In the genomic region with DNA sequence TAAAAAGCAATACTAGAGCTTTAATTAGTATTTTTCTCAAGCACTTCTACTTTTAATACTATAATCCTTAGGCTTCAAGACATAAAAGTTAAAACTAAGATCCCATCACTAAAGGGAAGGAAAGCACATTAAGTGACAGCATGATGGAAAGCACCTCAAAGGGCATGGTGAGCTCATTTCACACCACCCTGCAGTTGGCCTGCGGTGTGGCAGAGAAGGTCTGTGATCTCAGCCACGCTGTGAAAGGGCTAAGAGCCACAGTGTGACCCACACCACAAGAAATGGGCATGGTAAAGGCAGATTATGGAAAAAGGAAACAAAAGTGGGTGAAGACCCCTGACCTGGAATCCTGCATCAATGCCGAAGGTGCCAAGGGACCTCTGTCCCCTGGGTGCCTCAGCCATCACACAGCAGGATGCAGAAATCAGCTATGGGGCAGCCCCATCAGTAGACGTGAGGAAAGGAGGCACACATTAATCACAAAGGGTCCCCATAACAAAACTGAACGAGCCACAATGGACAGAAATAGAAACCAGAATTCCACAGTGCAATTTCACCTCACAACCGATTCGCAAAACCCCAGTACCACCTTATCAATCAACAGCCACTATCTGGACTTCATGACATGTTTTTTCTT, we compare ENCODE assay signal across 19 cellular contexts. TPM values are rescaled to one million over a fixed set of nuclear protein-coding genes. Genes with fewer than 3 reads are reported as not detected.
DNase-seq lines count a peak whose midpoint lies in the region; ATAC-seq and TF ChIP-seq lines count a peak whose summit lies in the region.
"Had no signal": no experiment of that assay in that cellular context is flagged by ENCODE, and none has a peak within 500 bp of the region (broad histone marks: within the 10 kb centered on the region; RNA-seq: fewer than 3 reads in every experiment).

No MANE protein-coding gene starts in this region.

- CTCF ChIA-PET in mammary epithelial cell (lab: Charles Lee; ENCODE audit: low non-redundant PET), result no interaction called here

- H2AK5ac ChIP-seq in H9 (ENCODE audit: insufficient read length, low read length), result no peak overlapping the region

- H3K4me1 Mint-ChIP-seq in T-helper 1 cell treated with Interleukin-12 subunit alpha and Interleukin-12 subunit beta and Interleukin-4 antibody, amounts not matched to agents 30 μg/mL and 1 μg/mL, for 36 hours (ENCODE audit: low read depth), result peaks cover 4% of the 10 kb centered on the region
- H3K4me1 Mint-ChIP-seq in H9 (peaks cover 0 to 7% of the 10 kb centered on the region in 2 experiments; a peak in 2 of 4 replicates), natural killer cell (peaks cover 19 to 23% of the 10 kb centered on the region in 2 donors)

- H2BK5ac ChIP-seq in H9 (ENCODE audit: insufficient read length, low read length), result no peak overlapping the region

- H2BK12ac ChIP-seq in H9 (ENCODE audit: insufficient read length, low read depth, low read length), result no peak overlapping the region

- TF ChIP-seq CTCF in H9 (conservative IDR thresholded peaks at IDR 0.05) (no peak), natural killer cell (IDR thresholded peaks at IDR 0.05) (no peak), ovary (IDR thresholded peaks at IDR 0.05) (no peak), mammary epithelial cell (conservative IDR thresholded peaks at IDR 0.05 in 1 of 2, IDR thresholded peaks at IDR 0.05 in 1 of 2; ENCODE audit: extremely low read depth in 1 of 2, insufficient read depth in 1 of 2, low read depth in 1 of 2, low read length in 2 of 2) (no peak)

- H3K56ac ChIP-seq in H9 (ENCODE audit: insufficient read length, low read depth, low read length), result no peak overlapping the region

- dilution Hi-C loops in mammary epithelial cell (cut with HindIII; ENCODE audit: low sequenced_read_pairs), result no loop called here

- DNase-seq in T-helper 1 cell (no peak), H9 (no peak), natural killer cell (no peak), ovary (no peak), mammary epithelial cell (no peak), SK-N-DZ (ENCODE audit: low spot score) (no peak)
- DNase-seq: AML-193; Caco-2; CD4-positive, alpha-beta T cell; DMS153; DMS79; GDM1; GM23248; HCEC 1CT had no signal

- ATAC-seq in natural killer cell, result peak in 2 of 3 donors; percentile 77 to 87
- ATAC-seq: A549 had no signal

- TF ChIP-seq EP300 in ovary (IDR thresholded peaks at IDR 0.05), result no peak

- H3K4ac ChIP-seq in H9 (ENCODE audit: low read depth, low read length), result no peak overlapping the region

- no peak overlapping the region for H2BK120ac ChIP-seq in H9 (ENCODE audit: low read depth, low read length, poor library complexity, severe bottlenecking)

- no peak for TF ChIP-seq POLR2A in ovary (IDR thresholded peaks at IDR 0.05)

- H2BK15ac ChIP-seq in H9 (ENCODE audit: low read depth, low read length), result no peak overlapping the region

- H3K4me3 ChIP-seq in ovary (no peak overlapping the region), mammary epithelial cell (replicated peaks in 1 of 3; ENCODE audit: insufficient read depth in 1 of 3, low read depth in 2 of 3, low read length in 3 of 3) (no peak overlapping the region)
- H3K4me3 ChIP-seq: A549, GM23248 had no signal

- no peak overlapping the region for H3K9ac ChIP-seq in H9 (ENCODE audit: extremely low read depth, insufficient read length, low read length)
- H3K9ac ChIP-seq in mammary epithelial cell (ENCODE audit: insufficient read depth, low read length), result no peak overlapping the region
- H3K9ac ChIP-seq: GM23248 had no signal

- no peak overlapping the region for H2AFZ ChIP-seq in H9 (ENCODE audit: low read length)
- no peak overlapping the region for H2AFZ ChIP-seq in mammary epithelial cell (ENCODE audit: low read depth, low read length)
- H2AFZ ChIP-seq: GM23248 had no signal

- no peaks in the 10 kb centered on the region for H3K79me1 ChIP-seq in H9 (ENCODE audit: insufficient read depth, low read depth, low read length, poor library complexity, severe bottlenecking)

- no peak overlapping the region for H4K91ac ChIP-seq in H9 (ENCODE audit: insufficient read length, low read depth, low read length)

- peak overlapping the region; percentile 70 for H3K23ac ChIP-seq in H9 (ENCODE audit: insufficient read length, low read depth, low read length)

- intact Hi-C loops in natural killer cell (cut with micrococcal nuclease), result no loop called here
- intact Hi-C loops in ovary (cut with DNase I), result no loop called here
- intact Hi-C loops in mammary epithelial cell (cut with micrococcal nuclease), result no loop called here

- H3K27me3 ChIP-seq in H9 (ENCODE audit: insufficient read depth, low read length) (no peaks in the 10 kb centered on the region), ovary (no peaks in the 10 kb centered on the region), mammary epithelial cell (ENCODE audit: insufficient read depth, low read length) (no peaks in the 10 kb centered on the region)

- no peak overlapping the region for H3K18ac ChIP-seq in H9 (ENCODE audit: insufficient read length, low read depth, low read length)

- H3K9me3 ChIP-seq in H9 (ENCODE audit: control insufficient read depth, low read depth, low read length) (no peaks in the 10 kb centered on the region), ovary (no peaks in the 10 kb centered on the region), mammary epithelial cell (replicated peaks; ENCODE audit: insufficient read depth, low read length) (no peaks in the 10 kb centered on the region)
- H3K9me3 ChIP-seq: A549, Caco-2 had no signal

- H3K27ac Mint-ChIP-seq in T-helper 1 cell treated with Interleukin-12 subunit alpha and Interleukin-12 subunit beta and Interleukin-4 antibody, amounts not matched to agents 30 μg/mL and 1 μg/mL, for 36 hours, result peak overlapping the region; percentile 31
- H3K27ac Mint-ChIP-seq in H9, result no peak overlapping the region; a peak in 1 of 7 replicates
- H3K27ac Mint-ChIP-seq in natural killer cell, result peak overlapping the region; percentile 26 to 80
- H3K27ac Mint-ChIP-seq: CD4-positive, alpha-beta T cell had no signal

- H3K27ac ChIP-seq in H9 (ENCODE audit: insufficient read length, low read depth, low read length), result no peak overlapping the region
- no peak overlapping the region for H3K27ac ChIP-seq in ovary
- H3K27ac ChIP-seq in mammary epithelial cell (ENCODE audit: insufficient read depth, low read depth, low read length), result no peak overlapping the region
- H3K27ac ChIP-seq: 22Rv1, A549, C4-2B, GM23248, HL-60 had no signal

- no peak overlapping the region for H3K4me2 ChIP-seq in H9 (ENCODE audit: insufficient read depth, insufficient read length, low read length)
- no peak overlapping the region for H3K4me2 ChIP-seq in mammary epithelial cell (ENCODE audit: insufficient read depth, low read depth, low read length)
- H3K4me2 ChIP-seq: A549 had no signal

- H3K9me3 Mint-ChIP-seq in T-helper 1 cell treated with Interleukin-12 subunit alpha and Interleukin-12 subunit beta and Interleukin-4 antibody, amounts not matched to agents 30 μg/mL and 1 μg/mL, for 36 hours, result no peaks in the 10 kb centered on the region
- H3K9me3 Mint-ChIP-seq in H9, result no peaks in the 10 kb centered on the region
- H3K9me3 Mint-ChIP-seq in natural killer cell, result no peaks in the 10 kb centered on the region
- H3K9me3 Mint-ChIP-seq: CD4-positive, alpha-beta T cell had no signal

- no peak overlapping the region for H3K14ac ChIP-seq in H9 (ENCODE audit: insufficient read depth, low read length)

- no peaks in the 10 kb centered on the region for H3K27me3 Mint-ChIP-seq in T-helper 1 cell treated with Interleukin-12 subunit alpha and Interleukin-12 subunit beta and Interleukin-4 antibody, amounts not matched to agents 30 μg/mL and 1 μg/mL, for 36 hours (ENCODE audit: low read depth)
- H3K27me3 Mint-ChIP-seq in H9 (ENCODE audit: low read depth), result no peaks in the 10 kb centered on the region
- no peaks in the 10 kb centered on the region for H3K27me3 Mint-ChIP-seq in natural killer cell (ENCODE audit: low read depth in 2 of 2)
- H3K27me3 Mint-ChIP-seq: CD4-positive, alpha-beta T cell had no signal

- no CpG with 5 or more reads among the region's 7 CpGs for WGBS in H9 (ENCODE audit: extremely low coverage, insufficient read length, low lambda C conversion rate)
- 91 to 96% (median 95%) methylated on average over 7 of the region's 7 CpGs for WGBS in ovary, 3 donors
- 93% methylated on average over 7 of the region's 7 CpGs for WGBS in mammary epithelial cell (ENCODE audit: low coverage, missing lambda C conversion rate)

- in situ Hi-C loops in mammary epithelial cell (cut with MboI; ENCODE audit: low sequenced_read_pairs in 2 of 2), result no loop called here

- H3K36me3 ChIP-seq in ovary (no peaks in the 10 kb centered on the region), mammary epithelial cell (ENCODE audit: insufficient read depth, low read length) (peaks cover 22% of the 10 kb centered on the region)

- H3K36me3 Mint-ChIP-seq in T-helper 1 cell treated with Interleukin-12 subunit alpha and Interleukin-12 subunit beta and Interleukin-4 antibody, amounts not matched to agents 30 μg/mL and 1 μg/mL, for 36 hours (ENCODE audit: low read depth), result peaks cover 58% of the 10 kb centered on the region
- peaks cover 36 to 77% (median 68%) of the 10 kb centered on the region in 3 experiments for H3K36me3 Mint-ChIP-seq in H9 (ENCODE audit: insufficient read depth in 1 of 3, low read depth in 3 of 3)
- peaks cover 23% of the 10 kb centered on the region for H3K36me3 Mint-ChIP-seq in natural killer cell

- no peak overlapping the region for H3K4me3 Mint-ChIP-seq in T-helper 1 cell treated with Interleukin-12 subunit alpha and Interleukin-12 subunit beta and Interleukin-4 antibody, amounts not matched to agents 30 μg/mL and 1 μg/mL, for 36 hours
- H3K4me3 Mint-ChIP-seq in H9 (no peak overlapping the region), natural killer cell (no peak overlapping the region)
- H3K4me3 Mint-ChIP-seq: CD4-positive, alpha-beta T cell had no signal

- H3K79me2 ChIP-seq in H9 (ENCODE audit: insufficient read depth, low read length) (no peaks in the 10 kb centered on the region), mammary epithelial cell (ENCODE audit: insufficient read depth, low read length) (no peaks in the 10 kb centered on the region)

- H3K4me1 ChIP-seq in H9 (ENCODE audit: insufficient read depth, low read length), result no peaks in the 10 kb centered on the region
- no peaks in the 10 kb centered on the region for H3K4me1 ChIP-seq in ovary (ENCODE audit: insufficient read depth)
- H3K4me1 ChIP-seq in mammary epithelial cell (ENCODE audit: insufficient read depth, low read length), result no peaks in the 10 kb centered on the region
- H3K4me1 ChIP-seq: A549, Caco-2 had no signal

- no peak overlapping the region for H3T11ph ChIP-seq in H9 (ENCODE audit: low read length)

- no peak overlapping the region for H4K8ac ChIP-seq in H9 (replicated peaks; ENCODE audit: insufficient read length, low read depth, low read length)

- no peaks in the 10 kb centered on the region for H3K23me2 ChIP-seq in H9 (ENCODE audit: insufficient read length, low read depth, low read length, poor library complexity, severe bottlenecking)

- no TSS peak for BruUV-seq in mammary epithelial cell (replicated peaks; lab: Mats Ljungman, UMichigan)

- H2BK20ac ChIP-seq in H9 (ENCODE audit: low read depth, low read length, poor library complexity, severe bottlenecking), result no peak overlapping the region

- H4K5ac ChIP-seq in H9 (ENCODE audit: insufficient read length, low read depth, low read length), result no peak overlapping the region

- no peaks in the 10 kb centered on the region for H4K20me1 ChIP-seq in H9 (ENCODE audit: control insufficient read depth, insufficient read depth, insufficient read length)
- H4K20me1 ChIP-seq in mammary epithelial cell (ENCODE audit: insufficient read depth, low read length), result no peaks in the 10 kb centered on the region

RNA-seq across cellular contexts. Expression of gene TUBGCP3, which starts 33.6 kb away (rescaled TPM):
- total RNA-seq in H9 (2021) (35.6 and 37.3 TPM in 2 replicates), natural killer cell (10 to 100 TPM; 43.0 to 57.9 (median 53.6) TPM), ovary (10 to 100 TPM; 21.3 to 58.0 (median 37.7) TPM), mammary epithelial cell (10 to 100 TPM; 14.8 to 24.5 TPM)
- polyA plus RNA-seq in ovary (10 to 100 TPM; 19.4 to 20.4 TPM), mammary epithelial cell (16.4 TPM)
- 43.9 TPM for polyA minus RNA-seq in mammary epithelial cell
- polyA plus RNA-seq in SK-N-DZ (2014; cell fraction: cytosol; rRNA removed), result 20.4 and 26.1 TPM in 2 replicates
- polyA plus RNA-seq in SK-N-DZ (2014; cell fraction: nucleus; rRNA removed), result 33.0 and 85.3 TPM in 2 replicates

Comparison
In these comparisons a context has a peak if more than half of its experiments do, and no peak if none do; other contexts are left out.
1. H3K27ac Mint-ChIP-seq: peak in T-helper 1 cell treated with Interleukin-12 subunit alpha and Interleukin-12 subunit beta and Interleukin-4 antibody, amounts not matched to agents 30 μg/mL and 1 μg/mL, for 36 hours (single experiment) and natural killer cell (2 of 2); none in H9 (0 of 3).